Comparison of ENCODE assay signal across 18 cellular contexts in the genomic region with DNA sequence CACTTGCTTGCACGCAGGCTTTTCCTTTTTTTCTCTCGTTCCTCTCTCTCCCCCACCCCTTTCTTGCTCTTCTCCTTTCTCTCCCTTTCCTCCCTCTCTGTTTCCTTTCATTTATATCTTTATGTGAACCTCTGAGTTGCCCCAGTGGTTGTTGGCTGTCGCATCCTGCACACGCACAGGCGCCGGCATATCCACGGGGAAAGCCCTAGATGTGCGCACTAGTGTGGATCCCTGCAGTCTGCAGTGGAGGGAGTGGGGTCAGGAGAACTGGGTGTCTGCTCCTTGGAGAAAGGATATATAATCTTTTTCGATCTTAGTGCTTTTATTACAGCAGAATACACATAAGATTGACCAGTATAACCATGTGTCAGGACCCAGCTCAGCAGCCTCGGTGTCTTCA.
DNase-seq lines count a peak whose midpoint lies in the region; ATAC-seq and TF ChIP-seq lines count a peak whose summit lies in the region.
"Had no signal": no experiment of that assay in that cellular context is flagged by ENCODE, and none has a peak within 500 bp of the region (broad histone marks: within the 10 kb centered on the region; RNA-seq: fewer than 3 reads in every experiment).

No MANE protein-coding gene starts in this region.

- H3K9me3 Mint-ChIP-seq in glutamatergic neuron (ENCODE audit: unreplicated experiment), result peaks cover 7% of the 10 kb centered on the region
- H3K9me3 Mint-ChIP-seq in progenitor cell of endocrine pancreas (ENCODE audit: low read depth), result no peaks in the 10 kb centered on the region
- H3K9me3 Mint-ChIP-seq: activated naive CD8-positive, alpha-beta T cell treated with anti-CD3 and anti-CD28 coated beads, Interleukin-2, amount 10 ng/mL, durations not matched to agents 7 days and 5 days; activated T-helper 2 cell treated with anti-CD3 and anti-CD28 coated beads, Interferon-gamma antibody, Interleukin-2, Interleukin-4, amounts not matched to agents 10 μg/mL and 5 μg/mL and 100 μg/mL, durations not matched to agents 14 hours and 24 hours and 36 hours; T-cell had no signal

- no peak overlapping the region for H3K4me3 ChIP-seq in transverse colon
- H3K4me3 ChIP-seq: K562 had no signal

- 83 to 87% methylated on average over 8 to 10 of the region's 10 CpGs for WGBS in transverse colon (ENCODE audit: low coverage in 1 of 2), 2 donors

- H3K36me3 ChIP-seq in transverse colon, result no peaks in the 10 kb centered on the region

- H3K4me1 Mint-ChIP-seq in glutamatergic neuron (ENCODE audit: low read depth, unreplicated experiment), result peaks cover 43% of the 10 kb centered on the region
- peaks cover 37% of the 10 kb centered on the region for H3K4me1 Mint-ChIP-seq in progenitor cell of endocrine pancreas (ENCODE audit: low read depth)

- no peaks in the 10 kb centered on the region for H3K9me3 ChIP-seq in transverse colon

- ATAC-seq in GM18520 (IDR thresholded peaks at IDR 0.05; ENCODE audit: unreplicated experiment), result no peak
- ATAC-seq: K562, T-cell had no signal

- H3K27me3 Mint-ChIP-seq in glutamatergic neuron (ENCODE audit: unreplicated experiment), result peaks cover 6% of the 10 kb centered on the region
- H3K27me3 Mint-ChIP-seq in progenitor cell of endocrine pancreas, result no peaks in the 10 kb centered on the region
- H3K27me3 Mint-ChIP-seq: activated naive CD8-positive, alpha-beta T cell treated with anti-CD3 and anti-CD28 coated beads, Interleukin-2, amount 10 ng/mL, durations not matched to agents 7 days and 5 days; T-cell had no signal

- H3K36me3 Mint-ChIP-seq in glutamatergic neuron (ENCODE audit: unreplicated experiment) (no peaks in the 10 kb centered on the region), progenitor cell of endocrine pancreas (ENCODE audit: insufficient read depth) (peaks cover 16% of the 10 kb centered on the region)
- H3K36me3 Mint-ChIP-seq: activated naive CD8-positive, alpha-beta T cell treated with anti-CD3 and anti-CD28 coated beads, Interleukin-2, amount 10 ng/mL, durations not matched to agents 7 days and 5 days; T-cell had no signal

- H3K27ac Mint-ChIP-seq in glutamatergic neuron (ENCODE audit: unreplicated experiment) (peak overlapping the region; percentile 41), progenitor cell of endocrine pancreas (peak overlapping the region; percentile 21)
- H3K27ac Mint-ChIP-seq: activated naive CD8-positive, alpha-beta T cell treated with anti-CD3 and anti-CD28 coated beads, Interleukin-2, amount 10 ng/mL, durations not matched to agents 7 days and 5 days; activated T-helper 2 cell treated with anti-CD3 and anti-CD28 coated beads, Interferon-gamma antibody, Interleukin-2, Interleukin-4, amounts not matched to agents 10 μg/mL and 5 μg/mL and 100 μg/mL, durations not matched to agents 14 hours and 24 hours and 36 hours; T-cell had no signal

- TF ChIP-seq CTCF in glutamatergic neuron (IDR thresholded peaks at IDR 0.05; ENCODE audit: partially characterized antibody, unreplicated experiment), result no peak
- TF ChIP-seq CTCF in progenitor cell of endocrine pancreas (IDR thresholded peaks at IDR 0.05; ENCODE audit: unreplicated experiment), result no peak
- TF ChIP-seq CTCF in transverse colon (IDR thresholded peaks at IDR 0.05), result no peak

- no peak overlapping the region for H3K4me3 Mint-ChIP-seq in glutamatergic neuron (ENCODE audit: unreplicated experiment)
- H3K4me3 Mint-ChIP-seq in progenitor cell of endocrine pancreas (ENCODE audit: low read depth), result no peak overlapping the region
- H3K4me3 Mint-ChIP-seq: activated naive CD8-positive, alpha-beta T cell treated with anti-CD3 and anti-CD28 coated beads, Interleukin-2, amount 10 ng/mL, durations not matched to agents 7 days and 5 days; T-cell had no signal

- no peak for TF ChIP-seq EP300 in transverse colon (IDR thresholded peaks at IDR 0.05; ENCODE audit: low read depth)

- intact Hi-C loops in transverse colon (cut with DNase I; ENCODE audit: low total_unique reads), result no loop called here

- H3K4me1 ChIP-seq in transverse colon, result peaks cover 30 to 62% (median 53%) of the 10 kb centered on the region in 4 donors

- no peak for DNase-seq in glutamatergic neuron
- DNase-seq in progenitor cell of endocrine pancreas (ENCODE audit: low spot score, unreplicated experiment), result no peak
- no peak for DNase-seq in transverse colon
- DNase-seq in stimulated activated CD4-positive, alpha-beta T cell treated with anti-CD3 and anti-CD28 coated beads, Interleukin-12 subunit alpha, Interleukin-12 subunit beta, amount 100 ng/mL, for 4 hours, result no peak
- no peak for DNase-seq in NK-92 (lab: John Stamatoyannopoulos, UW; ENCODE audit: unreplicated experiment)
- DNase-seq: activated CD4-positive, alpha-beta T cell treated with anti-CD3 and anti-CD28 coated beads for 48 hours; activated naive CD8-positive, alpha-beta T cell treated with anti-CD3 and anti-CD28 coated beads, Interleukin-2, amount 10 ng/mL, durations not matched to agents 7 days and 5 days; foreskin fibroblast; GOT3; midbrain; NCI-H146; NCI-H748 treated with DMSO at 0.1 percent for 48 hours; SIG-M5; T-cell had no signal

- no peak for TF ChIP-seq POLR2A in transverse colon (IDR thresholded peaks at IDR 0.05)

- in situ Hi-C loops in transverse colon (cut with MboI; ENCODE audit: low pct_ligation_motif_present in 1 of 4, low pct_unique_long_range_greater_than_20kb in 1 of 4, low sequenced_read_pairs in 3 of 4), result no loop called here

- no peaks in the 10 kb centered on the region for H3K27me3 ChIP-seq in transverse colon

- H3K27ac ChIP-seq in angular gyrus (ENCODE audit: low read depth, low read length) (peak overlapping the region; percentile 50), transverse colon (peak overlapping the region; percentile 83 to 92 (median 90))
